ENCODE assay signal across 17 cellular contexts in the genomic region with DNA sequence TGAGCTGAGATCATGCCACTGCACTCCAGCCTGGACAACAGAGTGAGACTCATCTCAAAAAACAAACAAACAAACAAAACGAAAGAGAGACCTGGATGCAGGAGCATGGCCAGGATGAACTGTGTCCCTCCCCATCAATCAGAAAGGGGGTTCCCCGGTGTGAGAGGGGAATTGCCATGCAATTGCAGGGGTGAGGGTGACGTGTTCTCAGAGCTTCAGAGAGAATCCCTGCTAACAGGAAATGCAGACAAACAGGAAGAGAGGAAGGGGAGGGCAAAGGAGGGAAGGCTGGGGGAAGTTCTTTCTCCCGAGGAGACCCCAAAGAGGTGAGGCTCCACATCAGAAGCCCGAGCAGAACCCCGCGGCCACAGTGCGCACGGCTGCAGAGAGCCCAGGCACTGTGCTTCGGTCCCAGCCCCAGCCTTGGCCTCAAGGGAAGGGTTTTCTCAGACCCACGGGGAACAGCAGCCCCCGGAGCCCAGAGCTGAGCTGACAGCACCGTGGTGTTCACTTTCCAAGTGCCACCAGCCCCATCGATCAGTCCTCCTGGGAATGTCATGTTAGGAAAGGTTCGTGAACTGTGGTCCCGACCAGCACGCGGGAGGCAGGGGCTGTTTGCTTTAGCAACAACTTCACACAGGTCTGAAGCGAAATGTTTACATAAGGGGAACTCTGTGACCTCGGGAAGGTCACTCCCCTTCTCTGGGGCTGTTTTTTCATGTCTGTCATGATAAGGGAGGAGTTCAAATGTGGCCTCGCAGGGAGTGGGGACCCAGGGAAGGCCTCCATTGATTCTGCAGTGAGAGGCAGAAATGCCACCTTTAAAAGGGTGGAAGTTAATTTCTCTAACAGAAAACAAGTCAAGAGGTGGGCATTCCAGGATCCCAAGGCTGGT.
DNase-seq lines count a peak whose midpoint lies in the region; ATAC-seq, FAIRE-seq and TF ChIP-seq lines count a peak whose summit lies in the region.
"Had no signal": no experiment of that assay in that cellular context is flagged by ENCODE, and none has a peak within 500 bp of the region (broad histone marks: within the 10 kb centered on the region; RNA-seq: fewer than 3 reads in every experiment).

No MANE protein-coding gene starts in this region.

- no peak for TF ChIP-seq RAD21 in K562 (CRISPR knock-in tag; conservative IDR thresholded peaks at IDR 0.05 in 1 of 2, IDR thresholded peaks at IDR 0.05 in 1 of 2)

- peak; percentile 89 for FAIRE-seq in K562 (lab: Jason Lieb, UNC)
- FAIRE-seq: keratinocyte had no signal

- H3K9me1 ChIP-seq in K562 (ENCODE audit: control insufficient read depth, insufficient read depth, low read length) = no peaks in the 10 kb centered on the region

- H3K79me2 ChIP-seq in DOHH2 (ENCODE audit: control insufficient read depth, low read length) (no peaks in the 10 kb centered on the region), K562 (ENCODE audit: control insufficient read depth, insufficient read depth, low read length) (no peaks in the 10 kb centered on the region)

- H3K9me3 Mint-ChIP-seq in nephron = no peaks in the 10 kb centered on the region

- DNase-seq in HT-29 (ENCODE audit: low spot score) = peak; percentile 14
- peak; percentile 58 to 77 (median 76) for DNase-seq in K562 (ENCODE audit: extremely low read depth in 1 of 4, low spot score in 3 of 4)
- no peak for DNase-seq in cerebellar cortex (ENCODE audit: low spot score)
- no peak for DNase-seq in WERI-Rb-1
- no peak for DNase-seq in caudate nucleus (lab: John Stamatoyannopoulos, UW)
- DNase-seq: activated T-cell treated with anti-CD3 and anti-CD28 coated beads, Interleukin-2, amount 50 U/mL, for 1 hour; COR-L47; effector memory CD4-positive, alpha-beta T cell; KG1; NCI-H187; NCI-H774; SIG-M5 had no signal

- in situ Hi-C loops in K562 (cut with MboI) = no loop called here

- H3K27me3 ChIP-seq in DOHH2 (ENCODE audit: control insufficient read depth, low read length) = no peaks in the 10 kb centered on the region
- H3K27me3 ChIP-seq in K562 (ENCODE audit: control insufficient read depth in 2 of 2, insufficient read depth in 2 of 2, low read length in 2 of 2) = no peaks in the 10 kb centered on the region; a peak in 1 of 5 replicates
- no peaks in the 10 kb centered on the region for H3K27me3 ChIP-seq in WERI-Rb-1 (ENCODE audit: insufficient read depth, low read depth, severe bottlenecking)

- H3K4me3 ChIP-seq in DOHH2 (ENCODE audit: low read length) = peak overlapping the region; percentile 19
- no peak overlapping the region for H3K4me3 ChIP-seq in K562
- H3K4me3 ChIP-seq in WERI-Rb-1 (ENCODE audit: low read depth, low read length) = no peak overlapping the region

- H3F3A ChIP-seq in DOHH2 (ENCODE audit: control insufficient read depth, insufficient read depth) = no peaks in the 10 kb centered on the region

- whole genome bisulfite sequencing in K562 (ENCODE audit: insufficient coverage, low coverage, missing lambda C conversion rate) = 25% methylated on average over 18 of the region's 21 CpGs

- TF ChIP-seq EP300 in K562 (IDR thresholded peaks at IDR 0.05; ENCODE audit: low read length) = no peak

- H2AFZ ChIP-seq in K562 (ENCODE audit: low read depth, low read length) = peak overlapping the region; percentile 94

- peaks cover 17% of the 10 kb centered on the region for H3K27me3 Mint-ChIP-seq in nephron (ENCODE audit: low read depth)
- H3K27me3 Mint-ChIP-seq: brain had no signal

- H4K20me1 ChIP-seq in DOHH2 (ENCODE audit: control insufficient read depth, insufficient read depth, low read depth, low read length) = no peaks in the 10 kb centered on the region
- no peaks in the 10 kb centered on the region for H4K20me1 ChIP-seq in K562 (replicated peaks; ENCODE audit: control insufficient read depth, insufficient read depth, low read length)

- TF ChIP-seq POLR2A in K562 (conservative IDR thresholded peaks at IDR 0.05) = no peak

- H3K36me3 ChIP-seq in DOHH2 (ENCODE audit: control insufficient read depth, low read length) = no peaks in the 10 kb centered on the region
- H3K36me3 ChIP-seq in K562 (ENCODE audit: control insufficient read depth, insufficient read depth, low read length) = no peaks in the 10 kb centered on the region
- no peaks in the 10 kb centered on the region for H3K36me3 ChIP-seq in WERI-Rb-1
- H3K36me3 ChIP-seq: neutrophil had no signal

- CTCF ChIA-PET in K562 (lab: Yijun Ruan, JAX; ENCODE audit: low intra/inter-chr PET ratio) = no interaction called here

- BruUV-seq in K562 (replicated peaks; lab: Mats Ljungman, UMichigan) = no TSS peak

- H3K4me1 ChIP-seq in DOHH2 (ENCODE audit: control insufficient read depth, low read length) = peaks cover 39% of the 10 kb centered on the region
- peaks cover 11 to 30% of the 10 kb centered on the region in 2 experiments; a peak in 4 of 5 replicates for H3K4me1 ChIP-seq in K562 (replicated peaks in 1 of 2; ENCODE audit: control insufficient read depth in 2 of 2, insufficient read depth in 2 of 2, low read length in 2 of 2)

- H3K4me2 ChIP-seq in DOHH2 (ENCODE audit: low read length) = peak overlapping the region; percentile 44
- peak overlapping the region; percentile 52 for H3K4me2 ChIP-seq in K562 (ENCODE audit: insufficient read depth, low read length)

- H3K4me1 Mint-ChIP-seq in nephron = peaks cover 4% of the 10 kb centered on the region

- H3K36me3 Mint-ChIP-seq in nephron (ENCODE audit: low read depth) = no peaks in the 10 kb centered on the region
- H3K36me3 Mint-ChIP-seq: brain had no signal

- H3K27ac ChIP-seq in DOHH2 (ENCODE audit: low read depth, low read length) = peak overlapping the region; percentile 88
- no peak overlapping the region; the same call in 2 of the 3 replicates for H3K27ac ChIP-seq in K562 (ENCODE audit: extremely low read depth, low read depth, low read length)
- no peak overlapping the region for H3K27ac ChIP-seq in WERI-Rb-1
- H3K27ac ChIP-seq in caudate nucleus (ENCODE audit: low read depth, low read length) = no peak overlapping the region
- H3K27ac ChIP-seq: neutrophil had no signal

- H3K9me2 ChIP-seq in DOHH2 (replicated peaks; ENCODE audit: control insufficient read depth, low read length) = no peaks in the 10 kb centered on the region

- TF ChIP-seq CTCF in DOHH2 (IDR thresholded peaks at IDR 0.05; ENCODE audit: low read depth, low read length, poor library complexity, severe bottlenecking) (no peak), K562 (IDR thresholded peaks at IDR 0.05 in 2 of 3, conservative IDR thresholded peaks at IDR 0.05 in 1 of 3; ENCODE audit: insufficient read depth in 2 of 3, low read depth in 1 of 3, low read length in 3 of 3) (no peak), nephron (IDR thresholded peaks at IDR 0.05; ENCODE audit: unreplicated experiment in 3 of 3) (no peak), WERI-Rb-1 (IDR thresholded peaks at IDR 0.05; ENCODE audit: low read depth, low read length) (no peak)

- H3K27ac Mint-ChIP-seq in nephron = peak overlapping the region in 2 of 3 experiments; percentile 67 to 74
- H3K27ac Mint-ChIP-seq: brain had no signal

- intact Hi-C loops in K562 (cut with micrococcal nuclease) = no loop called here

- peak; percentile 75 for ATAC-seq in K562

- peak overlapping the region; percentile 34 to 87 for H3K9ac ChIP-seq in K562 (ENCODE audit: insufficient read depth in 1 of 2, low read depth in 2 of 2, low read length in 2 of 2)

- H3K9me3 ChIP-seq in DOHH2 (ENCODE audit: control insufficient read depth, insufficient read depth, low read length) (no peaks in the 10 kb centered on the region), K562 (replicated peaks; ENCODE audit: control insufficient read depth, insufficient read depth, low read depth, low read length) (no peaks in the 10 kb centered on the region), WERI-Rb-1 (ENCODE audit: severe bottlenecking) (no peaks in the 10 kb centered on the region)
- H3K9me3 ChIP-seq: neutrophil had no signal

- H3K4me3 Mint-ChIP-seq in nephron = peak overlapping the region in 1 of 3 experiments; percentile 34
- H3K4me3 Mint-ChIP-seq: brain had no signal

- POLR2A ChIA-PET in K562 (lab: Yijun Ruan, JAX) = interaction anchor here (1.9 kb wide), 1 partner anchor 9 kb away, joined by 5 read pairs; no protein-coding TSS in a partner anchor

TF ChIP-seq in K562, 482 proteins besides CTCF, POLR2A, EP300 and RAD21 (continues in another document):
- peak; percentile 87 for TF ChIP-seq ESRRA (IDR thresholded peaks at IDR 0.05; ENCODE audit: borderline replicate concordance, low read depth)
- TF ChIP-seq MEIS2 (IDR thresholded peaks at IDR 0.05; ENCODE audit: partially characterized antibody) = no peak
- TF ChIP-seq, protein P1, sequence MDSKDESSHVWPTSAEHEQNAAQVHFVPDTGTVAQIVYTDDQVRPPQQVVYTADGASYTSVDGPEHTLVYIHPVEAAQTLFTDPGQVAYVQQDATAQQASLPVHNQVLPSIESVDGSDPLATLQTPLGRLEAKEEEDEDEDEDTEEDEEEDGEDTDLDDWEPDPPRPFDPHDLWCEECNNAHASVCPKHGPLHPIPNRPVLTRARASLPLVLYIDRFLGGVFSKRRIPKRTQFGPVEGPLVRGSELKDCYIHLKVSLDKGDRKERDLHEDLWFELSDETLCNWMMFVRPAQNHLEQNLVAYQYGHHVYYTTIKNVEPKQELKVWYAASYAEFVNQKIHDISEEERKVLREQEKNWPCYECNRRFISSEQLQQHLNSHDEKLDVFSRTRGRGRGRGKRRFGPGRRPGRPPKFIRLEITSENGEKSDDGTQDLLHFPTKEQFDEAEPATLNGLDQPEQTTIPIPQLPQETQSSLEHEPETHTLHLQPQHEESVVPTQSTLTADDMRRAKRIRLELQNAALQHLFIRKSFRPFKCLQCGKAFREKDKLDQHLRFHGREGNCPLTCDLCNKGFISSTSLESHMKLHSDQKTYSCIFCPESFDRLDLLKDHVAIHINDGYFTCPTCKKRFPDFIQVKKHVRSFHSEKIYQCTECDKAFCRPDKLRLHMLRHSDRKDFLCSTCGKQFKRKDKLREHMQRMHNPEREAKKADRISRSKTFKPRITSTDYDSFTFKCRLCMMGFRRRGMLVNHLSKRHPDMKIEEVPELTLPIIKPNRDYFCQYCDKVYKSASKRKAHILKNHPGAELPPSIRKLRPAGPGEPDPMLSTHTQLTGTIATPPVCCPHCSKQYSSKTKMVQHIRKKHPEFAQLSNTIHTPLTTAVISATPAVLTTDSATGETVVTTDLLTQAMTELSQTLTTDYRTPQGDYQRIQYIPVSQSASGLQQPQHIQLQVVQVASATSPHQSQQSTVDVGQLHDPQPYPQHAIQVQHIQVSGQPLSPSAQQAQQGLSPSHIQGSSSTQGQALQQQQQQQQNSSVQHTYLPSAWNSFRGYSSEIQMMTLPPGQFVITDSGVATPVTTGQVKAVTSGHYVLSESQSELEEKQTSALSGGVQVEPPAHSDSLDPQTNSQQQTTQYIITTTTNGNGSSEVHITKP (IDR thresholded peaks at IDR 0.05; ENCODE audit: partially characterized antibody) = peak; percentile 37
- no peak for TF ChIP-seq ZNF232 (CRISPR knock-in tag; IDR thresholded peaks at IDR 0.05)
- 0 out of 4 replicates have a peak, but pooled peaks of 1 of the 2 experiments have one; percentile 25 for TF ChIP-seq SRF (CRISPR knock-in tag; IDR thresholded peaks at IDR 0.05)
- peak; percentile 73 for TF ChIP-seq ZBTB17 (CRISPR knock-in tag; IDR thresholded peaks at IDR 0.05)
- no peak for TF ChIP-seq ZNF76 (CRISPR knock-in tag; IDR thresholded peaks at IDR 0.05; ENCODE audit: borderline replicate concordance)
- no peak for TF ChIP-seq RB1 (IDR thresholded peaks at IDR 0.05; ENCODE audit: low read depth)

Comparison
In these comparisons a context has a peak if more than half of its experiments do, and no peak if none do; other contexts are left out.
1. DNase-seq: peak in HT-29 (single experiment) and K562 (4 of 4); none in cerebellar cortex (single experiment), WERI-Rb-1 (single experiment) and caudate nucleus (0 of 61).